ENCODE assay signal across 7 cellular contexts in genomic region chr15:100873029-100873677, GRCh38. TPM values are rescaled to one million over a fixed set of nuclear protein-coding genes. Genes with fewer than 3 reads are reported as not detected.
DNase-seq lines count a peak whose midpoint lies in the region; ATAC-seq, FAIRE-seq and TF ChIP-seq lines count a peak whose summit lies in the region.

No MANE protein-coding gene starts in this region.

- DNase-seq in H54 (ENCODE audit: insufficient read length, low spot score) (peak; percentile 68), NCI-H146 (lab: John Stamatoyannopoulos, UW) (peak; percentile 44), chondrocyte (ENCODE audit: low spot score) (no peak), left lobe of liver (ENCODE audit: low spot score) (peak; percentile 63)
- peak; percentile 16 for DNase-seq in T-helper 2 cell treated with Interferon-gamma antibody and Interleukin-4, amounts not matched to agents 5 μg/mL and 100 μg/mL, for 36 hours (ENCODE audit: low spot score)
- peak; percentile 22 to 63 for DNase-seq in stimulated activated effector memory CD8-positive, alpha-beta T cell treated with anti-CD3 and anti-CD28 coated beads, Interleukin-12 subunit alpha, Interleukin-12 subunit beta, amount 100 ng/mL, for 72 hours (ENCODE audit: low spot score in 2 of 2)

- no peaks in the 10 kb centered on the region for H3K4me1 Mint-ChIP-seq in T-helper 2 cell treated with Interferon-gamma antibody and Interleukin-4, amounts not matched to agents 5 μg/mL and 100 μg/mL, for 36 hours (ENCODE audit: low read depth)
- no peaks in the 10 kb centered on the region for H3K4me1 Mint-ChIP-seq in chondrocyte (ENCODE audit: low read depth)
- no peaks in the 10 kb centered on the region for H3K4me1 Mint-ChIP-seq in stimulated activated effector memory CD8-positive, alpha-beta T cell treated with anti-CD3 and anti-CD28 coated beads, Interleukin-12 subunit alpha, Interleukin-12 subunit beta, amount 100 ng/mL, for 72 hours

- H3K9me3 Mint-ChIP-seq in T-helper 2 cell treated with Interferon-gamma antibody and Interleukin-4, amounts not matched to agents 5 μg/mL and 100 μg/mL, for 36 hours: no peaks in the 10 kb centered on the region
- no peaks in the 10 kb centered on the region for H3K9me3 Mint-ChIP-seq in chondrocyte (ENCODE audit: low read depth)
- peaks cover 7% of the 10 kb centered on the region for H3K9me3 Mint-ChIP-seq in stimulated activated effector memory CD8-positive, alpha-beta T cell treated with anti-CD3 and anti-CD28 coated beads, Interleukin-12 subunit alpha, Interleukin-12 subunit beta, amount 100 ng/mL, for 72 hours

- no peaks in the 10 kb centered on the region for H3K36me3 Mint-ChIP-seq in T-helper 2 cell treated with Interferon-gamma antibody and Interleukin-4, amounts not matched to agents 5 μg/mL and 100 μg/mL, for 36 hours (ENCODE audit: low read depth)
- H3K36me3 Mint-ChIP-seq in chondrocyte (ENCODE audit: low read depth): peaks cover 2% of the 10 kb centered on the region
- no peaks in the 10 kb centered on the region for H3K36me3 Mint-ChIP-seq in stimulated activated effector memory CD8-positive, alpha-beta T cell treated with anti-CD3 and anti-CD28 coated beads, Interleukin-12 subunit alpha, Interleukin-12 subunit beta, amount 100 ng/mL, for 72 hours

- H3K27me3 Mint-ChIP-seq in T-helper 2 cell treated with Interferon-gamma antibody and Interleukin-4, amounts not matched to agents 5 μg/mL and 100 μg/mL, for 36 hours (ENCODE audit: low read depth): peaks cover 32% of the 10 kb centered on the region
- H3K27me3 Mint-ChIP-seq in chondrocyte (ENCODE audit: low read depth): peaks cover 15% of the 10 kb centered on the region

- H3K4me3 Mint-ChIP-seq in T-helper 2 cell treated with Interferon-gamma antibody and Interleukin-4, amounts not matched to agents 5 μg/mL and 100 μg/mL, for 36 hours: no peak overlapping the region
- H3K4me3 Mint-ChIP-seq in chondrocyte (ENCODE audit: unreplicated experiment): no peak overlapping the region
- H3K4me3 Mint-ChIP-seq in stimulated activated effector memory CD8-positive, alpha-beta T cell treated with anti-CD3 and anti-CD28 coated beads, Interleukin-12 subunit alpha, Interleukin-12 subunit beta, amount 100 ng/mL, for 72 hours: no peak overlapping the region

- TF ChIP-seq CTCF in chondrocyte (IDR thresholded peaks at IDR 0.05): peak; percentile 89

- ATAC-seq in left lobe of liver: peak; percentile 98
- ATAC-seq in stimulated activated effector memory CD8-positive, alpha-beta T cell treated with anti-CD3 and anti-CD28 coated beads, Interleukin-12 subunit alpha, Interleukin-12 subunit beta, amount 100 ng/mL, for 72 hours: peak; percentile 40

- no peak for TF ChIP-seq POLR2A in H54 (IDR thresholded peaks at IDR 0.05; ENCODE audit: low read depth, low read length)

- FAIRE-seq in G401.6 (lab: Jason Lieb, UNC) (peak; percentile 79), H54 (lab: Jason Lieb, UNC) (no peak)

- no peak overlapping the region for H3K27ac Mint-ChIP-seq in T-helper 2 cell treated with Interferon-gamma antibody and Interleukin-4, amounts not matched to agents 5 μg/mL and 100 μg/mL, for 36 hours
- no peak overlapping the region for H3K27ac Mint-ChIP-seq in chondrocyte (ENCODE audit: unreplicated experiment)
- H3K27ac Mint-ChIP-seq in stimulated activated effector memory CD8-positive, alpha-beta T cell treated with anti-CD3 and anti-CD28 coated beads, Interleukin-12 subunit alpha, Interleukin-12 subunit beta, amount 100 ng/mL, for 72 hours: no peak overlapping the region

RNA-seq across cellular contexts. Expression of gene ALDH1A3, which starts 6.5 kb away (rescaled TPM):
- total RNA-seq in chondrocyte (0.51 to 0.55 TPM in 2 of 3 replicates, not detected in the other), left lobe of liver (4.0 TPM)

RNA-seq across cellular contexts. Expression of gene LRRK1, which starts 46.0 kb away (rescaled TPM):
- total RNA-seq in chondrocyte (6.0 to 11.3 TPM (median 10.1 TPM) in 3 replicates), left lobe of liver (2.3 TPM)
